Comparison of ENCODE assay signal across 8 cellular contexts in genomic region chr13:23579072-23579885, GRCh38. TPM values are rescaled to one million over a fixed set of nuclear protein-coding genes. Genes with fewer than 3 reads are reported as not detected.
DNase-seq lines count a peak whose midpoint lies in the region; ATAC-seq and TF ChIP-seq lines count a peak whose summit lies in the region.

No MANE protein-coding gene starts in this region.

- peaks cover 6 to 16% of the 10 kb centered on the region in 2 donors for H3K27me3 ChIP-seq in mucosa of rectum (ENCODE audit: control insufficient read depth in 2 of 2, insufficient read depth in 2 of 2, low read length in 2 of 2)

- H3K4me3 ChIP-seq in epithelial cell of proximal tubule (ENCODE audit: low read depth, low read length) (peak overlapping the region; percentile 61), mucosa of rectum (ENCODE audit: low read length in 2 of 2) (peak overlapping the region; percentile 79 to 91)

- no peak for TF ChIP-seq CTCF in epithelial cell of proximal tubule (conservative IDR thresholded peaks at IDR 0.05; ENCODE audit: low read depth, low read length)

- peaks cover 2 to 9% of the 10 kb centered on the region in 2 donors for H3K4me1 ChIP-seq in mucosa of rectum (ENCODE audit: control insufficient read depth in 2 of 2, insufficient read depth in 2 of 2, low read length in 2 of 2)

- peak; percentile 88 for ATAC-seq in GM19395 (IDR thresholded peaks at IDR 0.05; ENCODE audit: unreplicated experiment)
- peak; percentile 82 for ATAC-seq in HG03520 (IDR thresholded peaks at IDR 0.05; ENCODE audit: unreplicated experiment)

- H3K36me3 ChIP-seq in mucosa of rectum (ENCODE audit: control insufficient read depth in 2 of 2, insufficient read depth in 2 of 2, low read length in 2 of 2) = no peaks in the 10 kb centered on the region

- no peaks in the 10 kb centered on the region for H3K9me3 ChIP-seq in mucosa of rectum (ENCODE audit: control insufficient read depth in 2 of 2, low read length in 2 of 2)

- H3K27ac ChIP-seq in mucosa of rectum (ENCODE audit: low read depth in 2 of 2, low read length in 2 of 2) = peak overlapping the region; percentile 44 to 70

- H3K9ac ChIP-seq in mucosa of rectum (ENCODE audit: low read depth in 1 of 2, low read length in 2 of 2) = peak overlapping the region; percentile 63 to 74

- DNase-seq in CD1c-positive myeloid dendritic cell (ENCODE audit: extremely low spot score) = peak; percentile 94
- DNase-seq in NOMO-1 treated with DMSO at 0.1 percent for 48 hours (lab: John Stamatoyannopoulos, UW; ENCODE audit: unreplicated experiment) = peak; percentile 57
- DNase-seq in activated T-cell treated with anti-CD3 and anti-CD28 coated beads for 24 hours (ENCODE audit: low read depth) = peak; percentile 91
- DNase-seq in epithelial cell of proximal tubule (ENCODE audit: low read depth) = no peak
- DNase-seq in stimulated activated CD8-positive, alpha-beta memory T cell treated with anti-CD3 and anti-CD28 coated beads, Interleukin-4, amount 100 ng/mL, for 24 hours (ENCODE audit: low read depth) = peak; percentile 87

RNA-seq across cellular contexts. Expression of gene TNFRSF19, which starts 9.1 kb away (rescaled TPM):
- 7.3 and 8.4 TPM in 2 replicates for total RNA-seq in epithelial cell of proximal tubule
